ENCODE assay signal across 13 cellular contexts in genomic region chr3:53192608-53193007, GRCh38. TPM values are rescaled to one million over a fixed set of nuclear protein-coding genes. Genes with fewer than 3 reads are reported as not detected.
DNase-seq lines count a peak whose midpoint lies in the region; ATAC-seq, FAIRE-seq and TF ChIP-seq lines count a peak whose summit lies in the region.
"Had no signal": no experiment of that assay in that cellular context is flagged by ENCODE, and none has a peak within 500 bp of the region (broad histone marks: within the 10 kb centered on the region; RNA-seq: fewer than 3 reads in every experiment).

No MANE protein-coding gene starts in this region.

- intact Hi-C loops in MCF 10A (cut with micrococcal nuclease), result no loop called here
- intact Hi-C loops in mammary epithelial cell (cut with micrococcal nuclease), result no loop called here
- intact Hi-C loops in GM12878 (cut with micrococcal nuclease; ENCODE audit: unreplicated experiment), result no loop called here
- intact Hi-C loops in upper lobe of right lung (cut with DNase I), result no loop called here
- intact Hi-C loops in stomach (cut with DNase I; ENCODE audit: low total_unique reads), result no loop called here

- no peaks in the 10 kb centered on the region for H3K9me3 Mint-ChIP-seq in MCF 10A (ENCODE audit: unreplicated experiment)

- peaks cover 2% of the 10 kb centered on the region for H3K36me3 Mint-ChIP-seq in MCF 10A (ENCODE audit: insufficient read depth, unreplicated experiment)

- H3K27me3 Mint-ChIP-seq in MCF 10A (ENCODE audit: insufficient read depth, unreplicated experiment), result no peaks in the 10 kb centered on the region

- H3K9me3 ChIP-seq in mammary epithelial cell (replicated peaks; ENCODE audit: insufficient read depth, low read length) (no peaks in the 10 kb centered on the region), GM12878 (replicated peaks; ENCODE audit: control insufficient read depth, insufficient read depth, low read length) (no peaks in the 10 kb centered on the region), upper lobe of right lung (no peaks in the 10 kb centered on the region), stomach (no peaks in the 10 kb centered on the region)

- WGBS in mammary epithelial cell (ENCODE audit: low coverage, missing lambda C conversion rate), result 88% methylated on average over 3 of the region's 3 CpGs
- WGBS in GM12878 (ENCODE audit: insufficient coverage, insufficient replicate concordance, low lambda C conversion rate, missing lambda C conversion rate), result 0% methylated on average over 3 of the region's 3 CpGs
- 39 to 44% (median 40%) methylated on average over 3 of the region's 3 CpGs for WGBS in stomach, 5 donors

- TF ChIP-seq CTCF in MCF 10A (IDR thresholded peaks at IDR 0.05; ENCODE audit: unreplicated experiment) (no peak), mammary epithelial cell (conservative IDR thresholded peaks at IDR 0.05 in 1 of 2, IDR thresholded peaks at IDR 0.05 in 1 of 2; ENCODE audit: extremely low read depth in 1 of 2, insufficient read depth in 1 of 2, low read depth in 1 of 2, low read length in 2 of 2) (no peak), GM12878 (IDR thresholded peaks at IDR 0.05 in 2 of 3, conservative IDR thresholded peaks at IDR 0.05 in 1 of 3; ENCODE audit: control insufficient read depth in 2 of 3, extremely low read depth in 1 of 3, insufficient read depth in 1 of 3, low read depth in 3 of 3, low read length in 3 of 3) (no peak), upper lobe of right lung (IDR thresholded peaks at IDR 0.05) (no peak), stomach (IDR thresholded peaks at IDR 0.05) (no peak)

- BruUV-seq in MCF 10A (replicated peaks; lab: Mats Ljungman, UMichigan) (no TSS peak), mammary epithelial cell (replicated peaks; lab: Mats Ljungman, UMichigan) (no TSS peak), GM12878 (replicated peaks; lab: Mats Ljungman, UMichigan) (no TSS peak)

- TF ChIP-seq POLR2A in GM12878 (IDR thresholded peaks at IDR 0.05; ENCODE audit: low read depth, low read length) (no peak; the same call in 1 of the 2 replicates), stomach (IDR thresholded peaks at IDR 0.05) (no peak)

- no peaks in the 10 kb centered on the region for H3K79me2 ChIP-seq in mammary epithelial cell (ENCODE audit: insufficient read depth, low read length)
- peaks cover 2% of the 10 kb centered on the region for H3K79me2 ChIP-seq in GM12878 (ENCODE audit: control insufficient read depth, insufficient read depth, low read length)

- H3K27me3 ChIP-seq in mammary epithelial cell (ENCODE audit: insufficient read depth, low read length) (no peaks in the 10 kb centered on the region), GM12878 (replicated peaks in 1 of 2; ENCODE audit: control insufficient read depth in 2 of 2, insufficient read depth in 2 of 2, low read length in 1 of 2) (no peaks in the 10 kb centered on the region), upper lobe of right lung (no peaks in the 10 kb centered on the region), stomach (no peaks in the 10 kb centered on the region)

- dilution Hi-C loops in mammary epithelial cell (cut with HindIII; ENCODE audit: low sequenced_read_pairs), result no loop called here

- H3K27ac ChIP-seq in mammary epithelial cell (ENCODE audit: insufficient read depth, low read depth, low read length) (no peak overlapping the region), GM12878 (ENCODE audit: control insufficient read depth, insufficient read depth) (peak overlapping the region; percentile 57), upper lobe of right lung (no peak overlapping the region), stomach (peak overlapping the region in 2 of 5 donors; percentile 8 to 42)

- H3K9ac ChIP-seq in mammary epithelial cell (ENCODE audit: insufficient read depth, low read length) (no peak overlapping the region), GM12878 (ENCODE audit: control insufficient read depth, insufficient read depth, low read length) (peak overlapping the region; percentile 0; the same call in 1 of the 2 replicates)

- RAD21 ChIA-PET in GM12878 (lab: Charles Lee; ENCODE audit: unreplicated experiment), result interaction anchor here (0.6 to 4.5 kb wide), 8 partner anchors 27 to 78 kb away, joined by 3 to 32 read pairs (median 4); partner anchors contain the start of gene TKT

- no peak for FAIRE-seq in GM12878 (lab: Jason Lieb, UNC)
- FAIRE-seq: small intestine had no signal

- SMC1A ChIA-PET in GM12878 (lab: Charles Lee; ENCODE audit: uncharacterized antibody, unreplicated experiment), result interaction anchor here (0.6 to 3.2 kb wide), 12 partner anchors 12 to 119 kb away, joined by 3 to 24 read pairs (median 4); no protein-coding TSS in a partner anchor

- CTCF ChIA-PET in MCF 10A (lab: Yijun Ruan, JAX), result interaction anchor here (0.6 to 12.5 kb wide), 9 partner anchors 20 to 517 kb away, joined by 3 to 220 read pairs (median 4); partner anchors contain the start of genes PRKCD and RFT1
- CTCF ChIA-PET in mammary epithelial cell (lab: Charles Lee; ENCODE audit: low non-redundant PET), result interaction anchor here (0.7 kb wide), 1 partner anchor 59 kb away, joined by 12 read pairs; no protein-coding TSS in a partner anchor
- CTCF ChIA-PET in GM12878 (lab: Yijun Ruan, JAX), result interaction anchor here (0.7 to 4.8 kb wide), 10 partner anchors 8 to 78 kb away, joined by 3 to 54 read pairs (median 6); partner anchors contain the start of gene PRKCD

- in situ Hi-C loops in mammary epithelial cell (cut with MboI; ENCODE audit: low sequenced_read_pairs in 2 of 2), result no loop called here
- in situ Hi-C loops in GM12878 (cut with MboI), result no loop called here

- TF ChIP-seq EP300 in GM12878 (IDR thresholded peaks at IDR 0.05; ENCODE audit: borderline replicate concordance in 1 of 2, control insufficient read depth in 1 of 2, low read depth in 2 of 2, low read length in 2 of 2), result no peak
- TF ChIP-seq EP300 in stomach (IDR thresholded peaks at IDR 0.05), result no peak

- H4K20me1 ChIP-seq in mammary epithelial cell (ENCODE audit: insufficient read depth, low read length) (no peaks in the 10 kb centered on the region), GM12878 (ENCODE audit: control insufficient read depth, insufficient read depth) (no peaks in the 10 kb centered on the region)

- H3K4me3 ChIP-seq in mammary epithelial cell (replicated peaks in 1 of 3; ENCODE audit: insufficient read depth in 1 of 3, low read depth in 2 of 3, low read length in 3 of 3) (no peak overlapping the region), GM12878 (no peak overlapping the region; the same call in 1 of the 2 replicates), upper lobe of right lung (no peak overlapping the region), stomach (no peak overlapping the region)

- DNase-seq in MCF 10A (ENCODE audit: unreplicated experiment), result peak; percentile 14
- DNase-seq in mammary epithelial cell, result no peak
- DNase-seq in GM12878 (ENCODE audit: low read depth, low spot score), result no peak
- DNase-seq in upper lobe of right lung, result peak; percentile 48
- DNase-seq in stomach, result no peak
- DNase-seq: activated CD8-positive, alpha-beta T cell treated with anti-CD3 and anti-CD28 coated beads, Interleukin-2, amount 10 ng/mL, durations not matched to agents 7 days and 5 days; foreskin fibroblast; mesenchymal stem cell; small intestine; stimulated activated naive CD4-positive, alpha-beta T cell had no signal

- no peak for TF ChIP-seq RAD21 in GM12878 (IDR thresholded peaks at IDR 0.05; ENCODE audit: insufficient read depth, low read depth, low read length)

- H3K4me3 Mint-ChIP-seq in MCF 10A (ENCODE audit: unreplicated experiment), result no peak overlapping the region
- H3K4me3 Mint-ChIP-seq: activated CD8-positive, alpha-beta T cell treated with anti-CD3 and anti-CD28 coated beads, Interleukin-2, amount 10 ng/mL, durations not matched to agents 7 days and 5 days had no signal

- POLR2A ChIA-PET in MCF 10A (lab: Yijun Ruan, JAX) (interaction anchor here (0.6 kb wide), 1 partner anchor 34 kb away, joined by 4 read pairs; no protein-coding TSS in a partner anchor), GM12878 (lab: Charles Lee) (interaction anchor here (0.6 to 1.7 kb wide), 6 partner anchors 12 to 80 kb away, joined by 3 to 6 read pairs (median 4); no protein-coding TSS in a partner anchor)

- peak; percentile 27 for ATAC-seq in HG02870 (IDR thresholded peaks at IDR 0.05; ENCODE audit: unreplicated experiment)
- peak; percentile 10; the same call in 2 of the 3 replicates for ATAC-seq in GM12878
- no peak for ATAC-seq in upper lobe of right lung
- no peak for ATAC-seq in esophagus mucosa
- ATAC-seq in GM18868 (IDR thresholded peaks at IDR 0.05; ENCODE audit: unreplicated experiment), result no peak
- ATAC-seq: activated CD8-positive, alpha-beta T cell treated with anti-CD3 and anti-CD28 coated beads, Interleukin-2, amount 10 ng/mL, durations not matched to agents 7 days and 5 days had no signal

- H3K4me2 ChIP-seq in mammary epithelial cell (ENCODE audit: insufficient read depth, low read depth, low read length) (no peak overlapping the region), GM12878 (ENCODE audit: control insufficient read depth, insufficient read depth) (peak overlapping the region; percentile 14)

- no peaks in the 10 kb centered on the region for H3K4me1 Mint-ChIP-seq in MCF 10A (ENCODE audit: insufficient read depth, unreplicated experiment)

- H3K27ac Mint-ChIP-seq in MCF 10A (ENCODE audit: low read depth, unreplicated experiment), result peak overlapping the region; percentile 52

- H3K36me3 ChIP-seq in mammary epithelial cell (ENCODE audit: insufficient read depth, low read length) (peaks cover 12% of the 10 kb centered on the region), GM12878 (ENCODE audit: control insufficient read depth in 2 of 2, insufficient read depth in 2 of 2, low read length in 1 of 2) (peaks cover 20 to 31% of the 10 kb centered on the region in 2 experiments), upper lobe of right lung (peaks cover 54% of the 10 kb centered on the region), stomach (peaks cover 29 to 65% (median 54%) of the 10 kb centered on the region in 4 donors)

- H2AFZ ChIP-seq in mammary epithelial cell (ENCODE audit: low read depth, low read length), result no peak overlapping the region
- H2AFZ ChIP-seq in GM12878 (ENCODE audit: control insufficient read depth, low read depth, low read length), result no peak overlapping the region

- peaks cover 11% of the 10 kb centered on the region for H3K4me1 ChIP-seq in mammary epithelial cell (ENCODE audit: insufficient read depth, low read length)
- H3K4me1 ChIP-seq in GM12878 (ENCODE audit: control insufficient read depth, insufficient read depth, low read length), result peaks cover 70% of the 10 kb centered on the region
- peaks cover 26% of the 10 kb centered on the region for H3K4me1 ChIP-seq in upper lobe of right lung
- peaks cover 16 to 42% (median 25%) of the 10 kb centered on the region in 4 donors for H3K4me1 ChIP-seq in stomach

RNA-seq across cellular contexts. Expression of gene PRKCD, which starts 31.6 kb away (rescaled TPM):
- total RNA-seq in MCF 10A (2022), result 9.6 and 9.8 TPM in 2 replicates
- total RNA-seq in mammary epithelial cell, result 10 to 100 TPM in 1 of 2 donors, 1 to 10 TPM in 1; 6.2 to 37.2 TPM
- 60.1 TPM for polyA plus RNA-seq in mammary epithelial cell
- 39.5 TPM for polyA minus RNA-seq in mammary epithelial cell
- 13.2 and 14.9 TPM in 2 replicates for total RNA-seq in GM12878 (2013; cell fraction: nucleolus; rRNA removed)
- total RNA-seq in GM12878 (2014; rRNA removed), result 12.5 and 17.3 TPM in 2 replicates
- 28.0 TPM in 2 replicates for total RNA-seq in GM12878 (2014; rRNA removed; fragmentation: Illumina TruSeq; extraction: Trizol)
- total RNA-seq in GM12878 (2021), result 78.3 and 81.7 TPM in 2 replicates
- 27.9 TPM for polyA plus RNA-seq in GM12878 (2011; ENCODE audit: low read depth)
- polyA plus RNA-seq in GM12878 (2011; rRNA removed), result 69.0 and 114 TPM in 2 replicates
- polyA plus RNA-seq in GM12878 (2011; cell fraction: cytosol; rRNA removed), result 110 and 139 TPM in 2 replicates
- polyA plus RNA-seq in GM12878 (2011; cell fraction: nucleus; rRNA removed), result 155 and 176 TPM in 2 replicates
- 57.8 and 64.6 TPM in 2 replicates for polyA plus RNA-seq in GM12878 (2012)
- polyA plus RNA-seq in GM12878 (2014; fragmentation: Illumina TruSeq; extraction: Trizol), result 79.1 and 90.0 TPM in 2 replicates
- 10 to 100 TPM; 13.2 to 22.1 TPM for polyA plus RNA-seq in GM12878 (2014; fragmentation: Nextera tagmentation; extraction: Ambion mirVana)
- polyA plus RNA-seq in GM12878 (2014; rRNA removed), result 85.7 and 90.7 TPM in 2 replicates
- polyA plus RNA-seq in GM12878 (2016; fragmentation: Nextera tagmentation; extraction: Ambion mirVana), result 10 to 100 TPM; 10.0 to 56.8 TPM
- polyA minus RNA-seq in GM12878 (2011; rRNA and poly(A)+ RNA removed), result 123 and 129 TPM in 2 replicates
- 34.2 and 36.8 TPM in 2 replicates for polyA minus RNA-seq in GM12878 (2011; cell fraction: cytosol; rRNA and poly(A)+ RNA removed)
- polyA minus RNA-seq in GM12878 (2011; cell fraction: nucleus; rRNA and poly(A)+ RNA removed), result 40.1 and 59.2 TPM in 2 replicates
- 78.4 TPM for total RNA-seq in upper lobe of right lung
- 21.2 TPM for total RNA-seq in esophagus mucosa
- total RNA-seq in stomach, result 100 to 1,000 TPM in 1 of 5 donors, 10 to 100 TPM in 4; 15.6 to 117 (median 37.9) TPM
- polyA plus RNA-seq in stomach, result 10 to 100 TPM; 20.5 to 56.1 (median 36.4) TPM

Comparison
In these comparisons a context has a peak if more than half of its experiments do, and no peak if none do; other contexts are left out.
1. DNase-seq: peak in MCF 10A (single experiment) and upper lobe of right lung (single experiment); none in mammary epithelial cell (single experiment), GM12878 (single experiment) and stomach (single experiment).
2. ATAC-seq: peak in HG02870 (single experiment) and GM12878 (single experiment); none in upper lobe of right lung (single experiment), esophagus mucosa (single experiment) and GM18868 (single experiment).